ENCODE assay signal across 22 cellular contexts in the genomic region with DNA sequence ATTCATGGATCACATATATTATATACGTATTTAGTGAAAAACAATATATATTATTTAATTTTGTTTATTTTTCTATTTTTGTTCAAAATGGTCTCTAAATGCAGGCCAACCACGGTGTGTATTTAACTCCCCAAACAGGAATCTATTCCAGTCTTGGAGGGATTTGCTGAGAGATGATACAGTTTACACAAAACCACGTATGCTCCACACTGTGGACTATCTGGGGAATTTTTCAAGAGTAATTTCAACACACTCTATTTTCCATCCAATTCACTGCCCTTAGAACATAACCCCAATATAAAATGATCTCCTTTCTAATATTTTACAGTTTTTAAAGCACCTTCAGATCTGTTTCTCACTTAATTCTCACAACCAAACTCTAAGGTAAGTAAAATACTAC. TPM values are rescaled to one million over a fixed set of nuclear protein-coding genes. Genes with fewer than 3 reads are reported as not detected.
DNase-seq lines count a peak whose midpoint lies in the region; ATAC-seq and TF ChIP-seq lines count a peak whose summit lies in the region.
"Had no signal": no experiment of that assay in that cellular context is flagged by ENCODE, and none has a peak within 500 bp of the region (broad histone marks: within the 10 kb centered on the region; RNA-seq: fewer than 3 reads in every experiment).

No MANE protein-coding gene starts in this region.

- DNase-seq in IMR-90 (no peak), esophagus muscularis mucosa (ENCODE audit: extremely low spot score) (no peak), transverse colon (no peak), superior temporal gyrus (ENCODE audit: extremely low spot score) (no peak), cerebellar cortex (ENCODE audit: low spot score) (no peak), NCI-H2081 (lab: John Stamatoyannopoulos, UW) (no peak), GM10266 (ENCODE audit: extremely low spot score) (no peak)
- DNase-seq: activated CD4-positive, alpha-beta T cell treated with anti-CD3 and anti-CD28 coated beads for 36 hours; activated CD8-positive, alpha-beta T cell treated with anti-CD3 and anti-CD28 coated beads, Interleukin-2, amount 10 ng/mL, durations not matched to agents 7 days and 5 days; activated effector memory CD4-positive, alpha-beta T cell treated with anti-CD3 and anti-CD28 coated beads, Interleukin-2, amount 50 U/mL, for 16 hours; activated naive CD8-positive, alpha-beta T cell treated with anti-CD3 and anti-CD28 coated beads for 36 hours; activated T-cell treated with anti-CD3 and anti-CD28 coated beads for 4 hours; CD8-positive, alpha-beta T cell; foreskin melanocyte; immature natural killer cell; left colon; NCI-H1436 treated with DMSO at 0.1 percent for 48 hours; NCI-H524; stimulated activated CD4-positive, alpha-beta T cell treated with anti-CD3 and anti-CD28 coated beads, Interleukin-4, amount 100 ng/mL, for 1 hour; T-helper 17 cell; testis had no signal

- H3K18ac ChIP-seq in IMR-90 (ENCODE audit: low read depth, low read length) = no peak overlapping the region

- H2BK120ac ChIP-seq in IMR-90 (ENCODE audit: low read depth, low read length) = no peak overlapping the region

- H3K4me3 ChIP-seq in IMR-90 (ENCODE audit: insufficient read depth, low read depth, low read length) = no peak overlapping the region
- no peak overlapping the region for H3K4me3 ChIP-seq in esophagus muscularis mucosa
- no peak overlapping the region for H3K4me3 ChIP-seq in muscle layer of colon (ENCODE audit: low read depth in 1 of 2, low read length in 2 of 2)
- H3K4me3 ChIP-seq in transverse colon = no peak overlapping the region
- H3K4me3 ChIP-seq: testis had no signal

- in situ Hi-C loops in IMR-90 (cut with MboI; ENCODE audit: low sequenced_read_pairs) (no loop called here), transverse colon (cut with MboI; ENCODE audit: low pct_ligation_motif_present in 1 of 4, low pct_unique_long_range_greater_than_20kb in 1 of 4, low sequenced_read_pairs in 3 of 4) (no loop called here)

- H2AK9ac ChIP-seq in IMR-90 (replicated peaks; ENCODE audit: low read depth, low read length, poor library complexity) = no peak overlapping the region

- H2BK20ac ChIP-seq in IMR-90 (ENCODE audit: low read depth, low read length) = no peak overlapping the region

- CTCF ChIA-PET in IMR-90 (lab: Yijun Ruan, JAX) = interaction anchor here (1.0 to 1.2 kb wide), 2 partner anchors 11 to 91 kb away, joined by 3 to 4 read pairs; no protein-coding TSS in a partner anchor

- no peak overlapping the region for H3K4me2 ChIP-seq in IMR-90 (ENCODE audit: low read depth, low read length)

- H3K79me1 ChIP-seq in IMR-90 (ENCODE audit: low read depth in 1 of 2, low read length in 2 of 2) = peaks cover 26 to 75% of the 10 kb centered on the region in 2 experiments

- H3K56ac ChIP-seq in IMR-90 (ENCODE audit: extremely low read depth, insufficient read depth, low read length) = no peak overlapping the region

- no CpG with 5 or more reads among the region's 3 CpGs for WGBS in IMR-90 (ENCODE audit: extremely low coverage in 2 of 2, insufficient read length in 1 of 2), 2 experiments
- 46% methylated on average over 3 of the region's 3 CpGs for whole genome bisulfite sequencing in esophagus muscularis mucosa
- 60 to 67% methylated on average over 3 of the region's 3 CpGs for whole genome bisulfite sequencing in transverse colon (ENCODE audit: low coverage in 1 of 2), 2 donors

- H3K9ac ChIP-seq in IMR-90 (ENCODE audit: low read depth, low read length) (no peak overlapping the region), muscle layer of colon (ENCODE audit: low read length) (no peak overlapping the region)

- no peak overlapping the region for H3K14ac ChIP-seq in IMR-90 (replicated peaks; ENCODE audit: low read depth, low read length)

- no peak overlapping the region for H4K5ac ChIP-seq in IMR-90 (ENCODE audit: low read depth, low read length)

- peak; percentile 57 for ATAC-seq in IMR-90 (ENCODE audit: low read depth)
- ATAC-seq: activated CD4-positive, alpha-beta T cell treated with anti-CD3 and anti-CD28 coated beads for 36 hours; activated CD8-positive, alpha-beta T cell treated with anti-CD3 and anti-CD28 coated beads, Interleukin-2, amount 10 ng/mL, durations not matched to agents 7 days and 5 days; CD8-positive, alpha-beta T cell; left colon; T-helper 17 cell had no signal

- dilution Hi-C loops in IMR-90 (cut with HindIII; ENCODE audit: low sequenced_read_pairs, unreplicated experiment) = no loop called here

- no peak overlapping the region for H3K4ac ChIP-seq in IMR-90 (ENCODE audit: low read depth, low read length)

- no peak for TF ChIP-seq EP300 in esophagus muscularis mucosa (IDR thresholded peaks at IDR 0.05)
- no peak for TF ChIP-seq EP300 in transverse colon (IDR thresholded peaks at IDR 0.05; ENCODE audit: low read depth)

- H4K8ac ChIP-seq in IMR-90 (ENCODE audit: low read depth in 2 of 2, low read length in 2 of 2) = no peak overlapping the region

- no peaks in the 10 kb centered on the region for H3K9me3 ChIP-seq in IMR-90 (ENCODE audit: control insufficient read depth, insufficient read depth, low read length)
- no peaks in the 10 kb centered on the region for H3K9me3 ChIP-seq in esophagus muscularis mucosa
- no peaks in the 10 kb centered on the region for H3K9me3 ChIP-seq in muscle layer of colon (ENCODE audit: low read length)
- H3K9me3 ChIP-seq in transverse colon = no peaks in the 10 kb centered on the region
- H3K9me3 ChIP-seq: testis had no signal

- no peak overlapping the region for H2BK5ac ChIP-seq in IMR-90 (ENCODE audit: low read depth, low read length, poor library complexity, severe bottlenecking)

- POLR2A ChIA-PET in IMR-90 (lab: Charles Lee; ENCODE audit: unreplicated experiment) = no interaction called here

- H3K36me3 ChIP-seq in IMR-90 (ENCODE audit: control insufficient read depth, insufficient read depth, low read length) (peaks cover 3% of the 10 kb centered on the region; the same call in 1 of the 2 replicates), esophagus muscularis mucosa (no peaks in the 10 kb centered on the region), muscle layer of colon (ENCODE audit: insufficient read depth, low read length) (no peaks in the 10 kb centered on the region), transverse colon (no peaks in the 10 kb centered on the region)

- H3K4me1 ChIP-seq in IMR-90 (ENCODE audit: control insufficient read depth, insufficient read depth, low read length) = peaks cover 16% of the 10 kb centered on the region
- H3K4me1 ChIP-seq in esophagus muscularis mucosa = peaks cover 20 to 79% (median 52%) of the 10 kb centered on the region in 4 donors
- H3K4me1 ChIP-seq in muscle layer of colon (ENCODE audit: insufficient read depth, low read length) = peaks cover 39% of the 10 kb centered on the region
- peaks cover 0 to 28% (median 7%) of the 10 kb centered on the region in 4 donors for H3K4me1 ChIP-seq in transverse colon
- H3K4me1 ChIP-seq: testis had no signal

- intact Hi-C loops in IMR-90 (cut with micrococcal nuclease) (loop anchor here (2.0 to 5.0 kb wide), 3 partner anchors 14 to 76 kb away; no protein-coding TSS in a partner anchor), esophagus muscularis mucosa (cut with DNase I) (no loop called here), transverse colon (cut with DNase I; ENCODE audit: low total_unique reads) (no loop called here)

- H3K27me3 ChIP-seq in IMR-90 (ENCODE audit: control insufficient read depth, insufficient read depth, low read length) (no peaks in the 10 kb centered on the region), esophagus muscularis mucosa (no peaks in the 10 kb centered on the region), muscle layer of colon (ENCODE audit: control insufficient read depth in 1 of 2, insufficient read depth in 2 of 2, low read length in 2 of 2) (no peaks in the 10 kb centered on the region), transverse colon (no peaks in the 10 kb centered on the region)
- H3K27me3 ChIP-seq: testis had no signal

- H4K91ac ChIP-seq in IMR-90 (ENCODE audit: insufficient read depth, low read depth, low read length) = no peak overlapping the region

- TF ChIP-seq CTCF in IMR-90 (conservative IDR thresholded peaks at IDR 0.05; ENCODE audit: low read depth, low read length) (0 out of 2 replicates have a peak, but pooled peaks have one; percentile 14), esophagus muscularis mucosa (IDR thresholded peaks at IDR 0.05) (peak in 1 of 3 experiments; percentile 10), transverse colon (IDR thresholded peaks at IDR 0.05) (peak in 1 of 5 experiments; percentile 13), GM10266 (IDR thresholded peaks at IDR 0.05; ENCODE audit: control insufficient read depth, insufficient read depth, low read depth, missing control alignments) (no peak)

- no peak overlapping the region for H2BK15ac ChIP-seq in IMR-90 (ENCODE audit: low read depth, low read length)

- H4K20me1 ChIP-seq in IMR-90 (ENCODE audit: insufficient read depth, low read length) = peaks cover 68% of the 10 kb centered on the region

- TF ChIP-seq POLR2A in IMR-90 (IDR thresholded peaks at IDR 0.05; ENCODE audit: low read depth, low read length) = no peak
- TF ChIP-seq POLR2A in esophagus muscularis mucosa (IDR thresholded peaks at IDR 0.05; ENCODE audit: low read depth) = no peak
- TF ChIP-seq POLR2A in transverse colon (IDR thresholded peaks at IDR 0.05) = no peak

- H3K27ac ChIP-seq in IMR-90 (ENCODE audit: insufficient read depth, low read length) = no peak overlapping the region
- H3K27ac ChIP-seq in esophagus muscularis mucosa (replicated peaks in 1 of 4) = peak overlapping the region; percentile 54 to 73 (median 69)
- peak overlapping the region; percentile 81 for H3K27ac ChIP-seq in muscle layer of colon (ENCODE audit: low read depth, low read length)
- peak overlapping the region; percentile 55 to 83 (median 64) for H3K27ac ChIP-seq in transverse colon
- H3K27ac ChIP-seq: testis had no signal

- H2AFZ ChIP-seq in IMR-90 (replicated peaks; ENCODE audit: low read length, poor library complexity) = no peak overlapping the region

- BruUV-seq in IMR-90 (replicated peaks; lab: Mats Ljungman, UMichigan) = no TSS peak

- no peak overlapping the region for H2AK5ac ChIP-seq in IMR-90 (ENCODE audit: low read depth, low read length)

- H3K9me1 ChIP-seq in IMR-90 (ENCODE audit: insufficient read depth, low read length) = peaks cover 25% of the 10 kb centered on the region

- H3K23ac ChIP-seq in IMR-90 (ENCODE audit: low read depth, low read length) = no peak overlapping the region

- TF ChIP-seq RAD21 in IMR-90 (IDR thresholded peaks at IDR 0.05; ENCODE audit: low read length) = no peak

TF ChIP-seq in IMR-90, 13 proteins besides CTCF, POLR2A, EP300 and RAD21 (continues in another document):
- no peak for TF ChIP-seq CEBPB (IDR thresholded peaks at IDR 0.05; ENCODE audit: low read depth, low read length)
- no peak for TF ChIP-seq FOS (IDR thresholded peaks at IDR 0.05; ENCODE audit: low read depth, low read length)
- TF ChIP-seq MAFK (IDR thresholded peaks at IDR 0.05; ENCODE audit: low read depth, low read length) = no peak
- no peak for TF ChIP-seq CHD1 (IDR thresholded peaks at IDR 0.05; ENCODE audit: low read depth, low read length)

RNA-seq across cellular contexts. Expression of a gene that starts 15.3 kb away (rescaled TPM):
- total RNA-seq in IMR-90 (2012; rRNA removed) = 34.4 and 42.3 TPM in 2 replicates
- polyA plus RNA-seq in IMR-90 (2012; rRNA removed) = 11.6 and 14.0 TPM in 2 replicates
- polyA plus RNA-seq in IMR-90 (2012; cell fraction: cytosol; rRNA removed) = 10.6 and 11.1 TPM in 2 replicates
- polyA plus RNA-seq in IMR-90 (2012; cell fraction: nucleus; rRNA removed; ENCODE audit: low replicate concordance) = 9.4 and 14.7 TPM in 2 replicates
- 100 to 1,000 TPM in 3 of 4 donors, 10 to 100 TPM in 1; 92.3 to 131 (median 119) TPM for total RNA-seq in esophagus muscularis mucosa
- 10 to 100 TPM; 16.8 to 59.5 (median 21.9) TPM for total RNA-seq in transverse colon
- total RNA-seq: activated CD8-positive, alpha-beta T cell treated with anti-CD3 and anti-CD28 coated beads, Interleukin-2, amount 10 ng/mL, durations not matched to agents 7 days and 5 days; CD8-positive, alpha-beta T cell had no signal
- polyA plus RNA-seq: immature natural killer cell had no signal
